In genomic region chr11:61709572-61709971, GRCh38 we compare ENCODE assay signal across 1 cellular context.
TF ChIP-seq lines count a peak whose summit lies in the region.

No MANE protein-coding gene starts in this region.

TF ChIP-seq in HEK293, 187 proteins besides CTCF, POLR2A, EP300 and RAD21:
- TF ChIP-seq ZNF112 (tag by site-specific recombination; IDR thresholded peaks at IDR 0.05) = no peak
- no peak for TF ChIP-seq ZNF398 (tag by site-specific recombination; IDR thresholded peaks at IDR 0.05)
- 0 out of 2 replicates have a peak, but pooled peaks have one; percentile 6 for TF ChIP-seq SP2 (tag by site-specific recombination; IDR thresholded peaks at IDR 0.05)
- TF ChIP-seq ZNF37A (tag by site-specific recombination; IDR thresholded peaks at IDR 0.05) = no peak
- TF ChIP-seq ZNF138 (tag by site-specific recombination; IDR thresholded peaks at IDR 0.05; ENCODE audit: borderline replicate concordance) = no peak
- TF ChIP-seq ZNF350 (tag by site-specific recombination; IDR thresholded peaks at IDR 0.05) = no peak
- TF ChIP-seq PBX3 (CRISPR knock-in tag; IDR thresholded peaks at IDR 0.05) = no peak
- TF ChIP-seq ZFP37 (tag by site-specific recombination; IDR thresholded peaks at IDR 0.05) = no peak
- TF ChIP-seq ZNF239 (tag by site-specific recombination; IDR thresholded peaks at IDR 0.05) = no peak
- TF ChIP-seq ZNF391 (tag by site-specific recombination; IDR thresholded peaks at IDR 0.05; ENCODE audit: borderline replicate concordance, low read depth) = no peak
- TF ChIP-seq ZSCAN30 (tag by site-specific recombination; IDR thresholded peaks at IDR 0.05) = no peak
- TF ChIP-seq ZNF530 (tag by site-specific recombination; IDR thresholded peaks at IDR 0.05; ENCODE audit: low read depth) = no peak
- 0 out of 2 replicates have a peak, but pooled peaks have one; percentile 11 for TF ChIP-seq ZNF341 (tag by site-specific recombination; IDR thresholded peaks at IDR 0.05; ENCODE audit: low read depth)
- TF ChIP-seq BCL11B (tag by site-specific recombination; IDR thresholded peaks at IDR 0.05; ENCODE audit: low read depth) = no peak
